13 cellular contexts compared by ENCODE assay signal in genomic region chr19:46979103-46979769, GRCh38. TPM values are rescaled to one million over a fixed set of nuclear protein-coding genes. Genes with fewer than 3 reads are reported as not detected.
DNase-seq lines count a peak whose midpoint lies in the region; ATAC-seq, FAIRE-seq and TF ChIP-seq lines count a peak whose summit lies in the region.
"Had no signal": no experiment of that assay in that cellular context is flagged by ENCODE, and none has a peak within 500 bp of the region (broad histone marks: within the 10 kb centered on the region; RNA-seq: fewer than 3 reads in every experiment).

No MANE protein-coding gene starts in this region.

- H3K27ac Mint-ChIP-seq in chondrocyte (ENCODE audit: unreplicated experiment) (peak overlapping the region; percentile 60), neural crest cell (ENCODE audit: unreplicated experiment) (no peak overlapping the region)
- H3K27ac Mint-ChIP-seq: activated T-helper 2 cell treated with anti-CD3 and anti-CD28 coated beads, Interferon-gamma antibody, Interleukin-2, Interleukin-4, amounts not matched to agents 10 μg/mL and 5 μg/mL and 100 μg/mL, durations not matched to agents 14 hours and 24 hours and 36 hours had no signal

- no peak overlapping the region for H3K9ac ChIP-seq in kidney (ENCODE audit: low read length in 2 of 2)

- peaks cover 2% of the 10 kb centered on the region for H3K36me3 Mint-ChIP-seq in chondrocyte (ENCODE audit: low read depth)
- H3K36me3 Mint-ChIP-seq in neural crest cell (ENCODE audit: low read depth), result no peaks in the 10 kb centered on the region

- H3K4me1 Mint-ChIP-seq in chondrocyte (ENCODE audit: low read depth), result peaks cover 81% of the 10 kb centered on the region
- peaks cover 54% of the 10 kb centered on the region for H3K4me1 Mint-ChIP-seq in neural crest cell

- no peak overlapping the region for H3K4me3 Mint-ChIP-seq in chondrocyte (ENCODE audit: unreplicated experiment)
- H3K4me3 Mint-ChIP-seq in neural crest cell, result peak overlapping the region; percentile 22
- H3K4me3 Mint-ChIP-seq: IgD-negative memory B cell had no signal

- no peaks in the 10 kb centered on the region for H3K9me3 Mint-ChIP-seq in chondrocyte (ENCODE audit: low read depth)
- H3K9me3 Mint-ChIP-seq in neural crest cell, result no peaks in the 10 kb centered on the region
- H3K9me3 Mint-ChIP-seq: activated T-helper 2 cell treated with anti-CD3 and anti-CD28 coated beads, Interferon-gamma antibody, Interleukin-2, Interleukin-4, amounts not matched to agents 10 μg/mL and 5 μg/mL and 100 μg/mL, durations not matched to agents 14 hours and 24 hours and 36 hours; IgD-negative memory B cell had no signal

- no peaks in the 10 kb centered on the region for H3K9me3 ChIP-seq in kidney (ENCODE audit: control insufficient read depth in 1 of 2, low read length in 2 of 2)

- H3K36me3 ChIP-seq in kidney (ENCODE audit: control insufficient read depth in 1 of 2, insufficient read depth in 2 of 2, low read length in 2 of 2), result no peaks in the 10 kb centered on the region

- no peaks in the 10 kb centered on the region for H3K27me3 Mint-ChIP-seq in chondrocyte (ENCODE audit: low read depth)
- H3K27me3 Mint-ChIP-seq in neural crest cell (ENCODE audit: low read depth), result no peaks in the 10 kb centered on the region
- H3K27me3 Mint-ChIP-seq: IgD-negative memory B cell had no signal

- no peak for FAIRE-seq in kidney (lab: Jason Lieb, UNC)

- peaks cover 52 to 70% of the 10 kb centered on the region in 2 donors for H3K4me1 ChIP-seq in kidney (ENCODE audit: control insufficient read depth in 1 of 2, insufficient read depth in 1 of 2, low read depth in 1 of 2, low read length in 2 of 2)

- in situ Hi-C loops in ACHN (cut with HindIII; ENCODE audit: low pct_ligation_motif_present, low pct_unique_long_range_greater_than_20kb, low sequenced_read_pairs), result no loop called here

- DNase-seq in D341Med (ENCODE audit: low spot score) (peak; percentile 60), NCI-H187 treated with DMSO at 0.1 percent for 48 hours (lab: John Stamatoyannopoulos, UW) (peak; percentile 34), chondrocyte (ENCODE audit: low spot score) (no peak), neural crest cell (ENCODE audit: low read depth, low spot score) (no peak), ACHN (no peak), kidney (no peak), DMS114 treated with DMSO at 0.1 percent for 48 hours (lab: John Stamatoyannopoulos, UW; ENCODE audit: unreplicated experiment) (no peak)
- DNase-seq: activated CD4-positive, CD25-positive, alpha-beta regulatory T cell treated with anti-CD3 and anti-CD28 coated beads, Interleukin-2, amount 50 U/mL, for 72 hours; erythroblast; NCI-H2029 treated with DMSO at 0.1 percent for 48 hours had no signal

- peak; percentile 19 for TF ChIP-seq CTCF in chondrocyte (IDR thresholded peaks at IDR 0.05)
- TF ChIP-seq CTCF in neural crest cell (conservative IDR thresholded peaks at IDR 0.05), result no peak
- TF ChIP-seq CTCF in kidney (IDR thresholded peaks at IDR 0.05; ENCODE audit: borderline replicate concordance, extremely low read depth, insufficient read depth), result no peak

- ATAC-seq in HG03460 (IDR thresholded peaks at IDR 0.05; ENCODE audit: unreplicated experiment), result no peak

- peak overlapping the region in 1 of 2 donors; percentile 42 for H3K27ac ChIP-seq in kidney (ENCODE audit: low read depth in 2 of 2, low read length in 2 of 2)

- intact Hi-C loops in kidney (cut with DNase I), result no loop called here

- no peak overlapping the region for H3K4me3 ChIP-seq in kidney (ENCODE audit: low read length in 2 of 2)

RNA-seq across cellular contexts. Expression of gene NPAS1, which starts 40.4 kb away (rescaled TPM):
- 1.0 to 1.8 TPM (median 1.7 TPM) in 3 replicates for total RNA-seq in chondrocyte
- 1.5 and 1.9 TPM in 2 replicates for total RNA-seq in neural crest cell
- total RNA-seq in kidney, result 0.38 TPM
- polyA plus RNA-seq in kidney (ENCODE audit: insufficient read depth, low read depth, low replicate concordance), result 1.7 TPM
- total RNA-seq: activated T-helper 2 cell treated with anti-CD3 and anti-CD28 coated beads, Interferon-gamma antibody, Interleukin-2, Interleukin-4, amounts not matched to agents 10 μg/mL and 5 μg/mL and 100 μg/mL, durations not matched to agents 14 hours and 24 hours and 36 hours had no signal

Comparison
In these comparisons a context has a peak if more than half of its experiments do, and no peak if none do; other contexts are left out.
1. DNase-seq: peak in D341Med (single experiment) and NCI-H187 treated with DMSO at 0.1 percent for 48 hours (single experiment); none in chondrocyte (single experiment), neural crest cell (single experiment), ACHN (single experiment), kidney (single experiment) and DMS114 treated with DMSO at 0.1 percent for 48 hours (single experiment).